ENCODE assay signal across 23 cellular contexts in the genomic region with DNA sequence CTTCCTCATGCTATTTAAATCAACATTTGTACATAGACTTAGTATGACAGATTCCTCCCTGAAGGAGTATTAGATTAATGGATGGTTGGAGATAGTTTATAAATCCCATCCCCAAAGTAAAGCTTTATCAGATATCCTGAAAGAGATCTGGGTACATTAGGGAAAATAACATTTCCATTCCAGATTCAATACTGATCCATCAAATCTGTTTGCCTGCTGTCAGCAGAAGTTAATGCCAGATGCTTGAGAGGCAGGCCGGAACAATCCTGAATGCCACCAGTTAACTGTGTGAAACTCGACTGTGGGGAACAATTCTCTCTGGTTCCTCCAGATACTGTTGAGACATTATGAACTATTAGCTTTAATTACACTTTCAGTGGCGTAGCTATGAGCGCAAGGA.
"Had no signal": no experiment of that assay in that cellular context is flagged by ENCODE, and none has a peak within 500 bp of the region (broad histone marks: within the 10 kb centered on the region; RNA-seq: fewer than 3 reads in every experiment).

No MANE protein-coding gene starts in this region.

- H3K9ac ChIP-seq: parathyroid adenoma had no signal

- H3K4me3 ChIP-seq: coronary artery, heart right ventricle, left lung, lung, right atrium auricular region, spleen, suprapubic skin, tibial nerve had no signal

- H3K4me1 ChIP-seq: heart right ventricle, left lung, parathyroid adenoma, right atrium auricular region, spleen, suprapubic skin, tibial nerve had no signal

- H3K27me3 ChIP-seq: brain microvascular endothelial cell, heart right ventricle, left lung, right atrium auricular region, spleen, suprapubic skin, tibial nerve had no signal

- H3K9me3 ChIP-seq: left lung, spleen, suprapubic skin, tibial nerve had no signal

- H2AFZ ChIP-seq: parathyroid adenoma had no signal

- H3K36me3 ChIP-seq: brain microvascular endothelial cell, heart right ventricle, left lung, right atrium auricular region, spleen, suprapubic skin, tibial nerve had no signal

- DNase-seq: activated CD4-positive, alpha-beta memory T cell treated with anti-CD3 and anti-CD28 coated beads for 36 hours; activated CD4-positive, alpha-beta T cell treated with anti-CD3 and anti-CD28 coated beads for 4 hours; activated CD8-positive, alpha-beta memory T cell treated with anti-CD3 and anti-CD28 coated beads, Interleukin-2, amount 50 U/mL, for 4 hours; activated effector memory CD4-positive, alpha-beta T cell treated with anti-CD3 and anti-CD28 coated beads, Interleukin-2, amount 50 U/mL, for 16 hours; activated naive CD4-positive, alpha-beta T cell treated with anti-CD3 and anti-CD28 coated beads for 36 hours; activated naive CD8-positive, alpha-beta T cell treated with anti-CD3 and anti-CD28 coated beads for 36 hours; activated T-cell treated with anti-CD3 and anti-CD28 coated beads, Interleukin-2, amount 50 U/mL, for 1 hour; brain microvascular endothelial cell; foreskin fibroblast; heart right ventricle; left lung; naive B cell; nephron progenitor cell; spleen; stimulated activated naive CD4-positive, alpha-beta T cell had no signal

- H3K27ac ChIP-seq: brain microvascular endothelial cell, coronary artery, heart right ventricle, left lung, parathyroid adenoma, right atrium auricular region, spleen, suprapubic skin, tibial nerve had no signal

- FAIRE-seq: astrocyte had no signal

- H3K79me2 ChIP-seq: parathyroid adenoma had no signal

- ATAC-seq: esophagus mucosa, heart right ventricle, left lung had no signal
